Comparison of ENCODE assay signal across 1 cellular context in the genomic region with DNA sequence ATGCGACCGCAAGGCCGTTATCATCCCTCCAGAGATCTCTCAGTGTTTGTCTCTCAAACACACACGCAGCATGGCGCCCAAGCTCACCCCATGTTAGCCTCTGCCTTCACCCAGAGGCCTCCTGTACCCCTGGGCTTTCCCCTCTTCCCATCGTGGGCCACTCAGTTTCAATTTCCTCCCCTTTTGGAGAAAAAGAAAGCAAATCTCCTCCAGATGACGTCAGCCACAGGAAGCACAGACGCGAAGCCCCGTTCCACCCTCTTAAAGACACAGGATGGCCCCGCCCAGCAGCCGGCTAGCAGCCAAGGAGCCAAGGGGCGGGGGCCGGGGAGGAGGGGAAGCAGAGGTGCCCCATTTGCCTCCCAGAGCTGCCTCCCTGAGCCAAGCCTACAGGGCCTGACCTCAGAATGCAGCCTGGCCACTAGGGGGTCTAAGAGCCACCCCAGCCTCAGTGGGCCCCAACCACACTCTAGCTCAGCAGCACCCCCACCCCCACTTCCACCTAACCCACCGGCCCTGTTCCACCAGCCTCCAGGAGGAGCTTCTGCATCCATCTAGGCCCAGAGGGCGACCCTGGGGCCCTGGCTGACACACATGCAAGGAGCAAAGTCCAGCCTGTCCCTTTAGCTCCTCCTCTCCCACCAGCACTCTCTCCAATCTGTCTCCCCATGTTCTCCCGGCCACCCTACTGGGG.
TF ChIP-seq lines count a peak whose summit lies in the region.

No MANE protein-coding gene starts in this region.

TF ChIP-seq in K562, 482 proteins besides CTCF, POLR2A, EP300 and RAD21 (continued from another document and continues in another):
- TF ChIP-seq, protein P1, sequence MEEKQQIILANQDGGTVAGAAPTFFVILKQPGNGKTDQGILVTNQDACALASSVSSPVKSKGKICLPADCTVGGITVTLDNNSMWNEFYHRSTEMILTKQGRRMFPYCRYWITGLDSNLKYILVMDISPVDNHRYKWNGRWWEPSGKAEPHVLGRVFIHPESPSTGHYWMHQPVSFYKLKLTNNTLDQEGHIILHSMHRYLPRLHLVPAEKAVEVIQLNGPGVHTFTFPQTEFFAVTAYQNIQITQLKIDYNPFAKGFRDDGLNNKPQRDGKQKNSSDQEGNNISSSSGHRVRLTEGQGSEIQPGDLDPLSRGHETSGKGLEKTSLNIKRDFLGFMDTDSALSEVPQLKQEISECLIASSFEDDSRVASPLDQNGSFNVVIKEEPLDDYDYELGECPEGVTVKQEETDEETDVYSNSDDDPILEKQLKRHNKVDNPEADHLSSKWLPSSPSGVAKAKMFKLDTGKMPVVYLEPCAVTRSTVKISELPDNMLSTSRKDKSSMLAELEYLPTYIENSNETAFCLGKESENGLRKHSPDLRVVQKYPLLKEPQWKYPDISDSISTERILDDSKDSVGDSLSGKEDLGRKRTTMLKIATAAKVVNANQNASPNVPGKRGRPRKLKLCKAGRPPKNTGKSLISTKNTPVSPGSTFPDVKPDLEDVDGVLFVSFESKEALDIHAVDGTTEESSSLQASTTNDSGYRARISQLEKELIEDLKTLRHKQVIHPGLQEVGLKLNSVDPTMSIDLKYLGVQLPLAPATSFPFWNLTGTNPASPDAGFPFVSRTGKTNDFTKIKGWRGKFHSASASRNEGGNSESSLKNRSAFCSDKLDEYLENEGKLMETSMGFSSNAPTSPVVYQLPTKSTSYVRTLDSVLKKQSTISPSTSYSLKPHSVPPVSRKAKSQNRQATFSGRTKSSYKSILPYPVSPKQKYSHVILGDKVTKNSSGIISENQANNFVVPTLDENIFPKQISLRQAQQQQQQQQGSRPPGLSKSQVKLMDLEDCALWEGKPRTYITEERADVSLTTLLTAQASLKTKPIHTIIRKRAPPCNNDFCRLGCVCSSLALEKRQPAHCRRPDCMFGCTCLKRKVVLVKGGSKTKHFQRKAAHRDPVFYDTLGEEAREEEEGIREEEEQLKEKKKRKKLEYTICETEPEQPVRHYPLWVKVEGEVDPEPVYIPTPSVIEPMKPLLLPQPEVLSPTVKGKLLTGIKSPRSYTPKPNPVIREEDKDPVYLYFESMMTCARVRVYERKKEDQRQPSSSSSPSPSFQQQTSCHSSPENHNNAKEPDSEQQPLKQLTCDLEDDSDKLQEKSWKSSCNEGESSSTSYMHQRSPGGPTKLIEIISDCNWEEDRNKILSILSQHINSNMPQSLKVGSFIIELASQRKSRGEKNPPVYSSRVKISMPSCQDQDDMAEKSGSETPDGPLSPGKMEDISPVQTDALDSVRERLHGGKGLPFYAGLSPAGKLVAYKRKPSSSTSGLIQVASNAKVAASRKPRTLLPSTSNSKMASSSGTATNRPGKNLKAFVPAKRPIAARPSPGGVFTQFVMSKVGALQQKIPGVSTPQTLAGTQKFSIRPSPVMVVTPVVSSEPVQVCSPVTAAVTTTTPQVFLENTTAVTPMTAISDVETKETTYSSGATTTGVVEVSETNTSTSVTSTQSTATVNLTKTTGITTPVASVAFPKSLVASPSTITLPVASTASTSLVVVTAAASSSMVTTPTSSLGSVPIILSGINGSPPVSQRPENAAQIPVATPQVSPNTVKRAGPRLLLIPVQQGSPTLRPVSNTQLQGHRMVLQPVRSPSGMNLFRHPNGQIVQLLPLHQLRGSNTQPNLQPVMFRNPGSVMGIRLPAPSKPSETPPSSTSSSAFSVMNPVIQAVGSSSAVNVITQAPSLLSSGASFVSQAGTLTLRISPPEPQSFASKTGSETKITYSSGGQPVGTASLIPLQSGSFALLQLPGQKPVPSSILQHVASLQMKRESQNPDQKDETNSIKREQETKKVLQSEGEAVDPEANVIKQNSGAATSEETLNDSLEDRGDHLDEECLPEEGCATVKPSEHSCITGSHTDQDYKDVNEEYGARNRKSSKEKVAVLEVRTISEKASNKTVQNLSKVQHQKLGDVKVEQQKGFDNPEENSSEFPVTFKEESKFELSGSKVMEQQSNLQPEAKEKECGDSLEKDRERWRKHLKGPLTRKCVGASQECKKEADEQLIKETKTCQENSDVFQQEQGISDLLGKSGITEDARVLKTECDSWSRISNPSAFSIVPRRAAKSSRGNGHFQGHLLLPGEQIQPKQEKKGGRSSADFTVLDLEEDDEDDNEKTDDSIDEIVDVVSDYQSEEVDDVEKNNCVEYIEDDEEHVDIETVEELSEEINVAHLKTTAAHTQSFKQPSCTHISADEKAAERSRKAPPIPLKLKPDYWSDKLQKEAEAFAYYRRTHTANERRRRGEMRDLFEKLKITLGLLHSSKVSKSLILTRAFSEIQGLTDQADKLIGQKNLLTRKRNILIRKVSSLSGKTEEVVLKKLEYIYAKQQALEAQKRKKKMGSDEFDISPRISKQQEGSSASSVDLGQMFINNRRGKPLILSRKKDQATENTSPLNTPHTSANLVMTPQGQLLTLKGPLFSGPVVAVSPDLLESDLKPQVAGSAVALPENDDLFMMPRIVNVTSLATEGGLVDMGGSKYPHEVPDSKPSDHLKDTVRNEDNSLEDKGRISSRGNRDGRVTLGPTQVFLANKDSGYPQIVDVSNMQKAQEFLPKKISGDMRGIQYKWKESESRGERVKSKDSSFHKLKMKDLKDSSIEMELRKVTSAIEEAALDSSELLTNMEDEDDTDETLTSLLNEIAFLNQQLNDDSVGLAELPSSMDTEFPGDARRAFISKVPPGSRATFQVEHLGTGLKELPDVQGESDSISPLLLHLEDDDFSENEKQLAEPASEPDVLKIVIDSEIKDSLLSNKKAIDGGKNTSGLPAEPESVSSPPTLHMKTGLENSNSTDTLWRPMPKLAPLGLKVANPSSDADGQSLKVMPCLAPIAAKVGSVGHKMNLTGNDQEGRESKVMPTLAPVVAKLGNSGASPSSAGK (IDR thresholded peaks at IDR 0.05), result peak; percentile 7; the same call in 1 of the 2 replicates
- TF ChIP-seq POLR2G (IDR thresholded peaks at IDR 0.05; ENCODE audit: low read depth, low read length) (peak; percentile 69; the same call in 1 of the 2 replicates), ESRRA (IDR thresholded peaks at IDR 0.05; ENCODE audit: borderline replicate concordance, low read depth) (peak; percentile 31; the same call in 1 of the 2 replicates), BRD9 (IDR thresholded peaks at IDR 0.05; ENCODE audit: low read depth, partially characterized antibody) (peak; percentile 21), HDAC3 (IDR thresholded peaks at IDR 0.05; ENCODE audit: borderline replicate concordance, partially characterized antibody) (no peak), CCAR2 (IDR thresholded peaks at IDR 0.05; ENCODE audit: low read depth, low read length) (no peak), FIP1L1 (IDR thresholded peaks at IDR 0.05; ENCODE audit: low read depth, low read length, poor library complexity, severe bottlenecking) (no peak), MECOM (CRISPR knock-in tag; IDR thresholded peaks at IDR 0.05) (no peak), CCNT2 (IDR thresholded peaks at IDR 0.05; ENCODE audit: borderline replicate concordance, extremely low read depth, insufficient read length, low read depth, low read length) (peak; percentile 12), SRF (CRISPR knock-in tag; IDR thresholded peaks at IDR 0.05) (peak in 1 of 2 experiments; percentile 89; a peak in 1 of 4 replicates), ZBED1 (IDR thresholded peaks at IDR 0.05) (no peak), PTRF (tag; IDR thresholded peaks at IDR 0.05) (no peak), NEUROD1 (IDR thresholded peaks at IDR 0.05; ENCODE audit: borderline replicate concordance, low read depth, low read length, partially characterized antibody) (peak; percentile 30), TAF15 (IDR thresholded peaks at IDR 0.05; ENCODE audit: low read depth, low read length) (no peak), MEF2D (tag; conservative IDR thresholded peaks at IDR 0.05; ENCODE audit: low read depth) (no peak; the same call in 1 of the 2 replicates), ZNF445 (CRISPR knock-in tag; IDR thresholded peaks at IDR 0.05; ENCODE audit: low read depth) (no peak), HMG20A (CRISPR knock-in tag; conservative IDR thresholded peaks at IDR 0.05) (no peak), CBX8 (IDR thresholded peaks at IDR 0.05; ENCODE audit: borderline replicate concordance, extremely low read depth, low read depth, low read length, poor library complexity, severe bottlenecking) (no peak)
- TF ChIP-seq, protein P2, sequence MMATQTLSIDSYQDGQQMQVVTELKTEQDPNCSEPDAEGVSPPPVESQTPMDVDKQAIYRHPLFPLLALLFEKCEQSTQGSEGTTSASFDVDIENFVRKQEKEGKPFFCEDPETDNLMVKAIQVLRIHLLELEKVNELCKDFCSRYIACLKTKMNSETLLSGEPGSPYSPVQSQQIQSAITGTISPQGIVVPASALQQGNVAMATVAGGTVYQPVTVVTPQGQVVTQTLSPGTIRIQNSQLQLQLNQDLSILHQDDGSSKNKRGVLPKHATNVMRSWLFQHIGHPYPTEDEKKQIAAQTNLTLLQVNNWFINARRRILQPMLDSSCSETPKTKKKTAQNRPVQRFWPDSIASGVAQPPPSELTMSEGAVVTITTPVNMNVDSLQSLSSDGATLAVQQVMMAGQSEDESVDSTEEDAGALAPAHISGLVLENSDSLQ (IDR thresholded peaks at IDR 0.05), result peak; percentile 35; the same call in 1 of the 2 replicates
- TF ChIP-seq, protein P3, sequence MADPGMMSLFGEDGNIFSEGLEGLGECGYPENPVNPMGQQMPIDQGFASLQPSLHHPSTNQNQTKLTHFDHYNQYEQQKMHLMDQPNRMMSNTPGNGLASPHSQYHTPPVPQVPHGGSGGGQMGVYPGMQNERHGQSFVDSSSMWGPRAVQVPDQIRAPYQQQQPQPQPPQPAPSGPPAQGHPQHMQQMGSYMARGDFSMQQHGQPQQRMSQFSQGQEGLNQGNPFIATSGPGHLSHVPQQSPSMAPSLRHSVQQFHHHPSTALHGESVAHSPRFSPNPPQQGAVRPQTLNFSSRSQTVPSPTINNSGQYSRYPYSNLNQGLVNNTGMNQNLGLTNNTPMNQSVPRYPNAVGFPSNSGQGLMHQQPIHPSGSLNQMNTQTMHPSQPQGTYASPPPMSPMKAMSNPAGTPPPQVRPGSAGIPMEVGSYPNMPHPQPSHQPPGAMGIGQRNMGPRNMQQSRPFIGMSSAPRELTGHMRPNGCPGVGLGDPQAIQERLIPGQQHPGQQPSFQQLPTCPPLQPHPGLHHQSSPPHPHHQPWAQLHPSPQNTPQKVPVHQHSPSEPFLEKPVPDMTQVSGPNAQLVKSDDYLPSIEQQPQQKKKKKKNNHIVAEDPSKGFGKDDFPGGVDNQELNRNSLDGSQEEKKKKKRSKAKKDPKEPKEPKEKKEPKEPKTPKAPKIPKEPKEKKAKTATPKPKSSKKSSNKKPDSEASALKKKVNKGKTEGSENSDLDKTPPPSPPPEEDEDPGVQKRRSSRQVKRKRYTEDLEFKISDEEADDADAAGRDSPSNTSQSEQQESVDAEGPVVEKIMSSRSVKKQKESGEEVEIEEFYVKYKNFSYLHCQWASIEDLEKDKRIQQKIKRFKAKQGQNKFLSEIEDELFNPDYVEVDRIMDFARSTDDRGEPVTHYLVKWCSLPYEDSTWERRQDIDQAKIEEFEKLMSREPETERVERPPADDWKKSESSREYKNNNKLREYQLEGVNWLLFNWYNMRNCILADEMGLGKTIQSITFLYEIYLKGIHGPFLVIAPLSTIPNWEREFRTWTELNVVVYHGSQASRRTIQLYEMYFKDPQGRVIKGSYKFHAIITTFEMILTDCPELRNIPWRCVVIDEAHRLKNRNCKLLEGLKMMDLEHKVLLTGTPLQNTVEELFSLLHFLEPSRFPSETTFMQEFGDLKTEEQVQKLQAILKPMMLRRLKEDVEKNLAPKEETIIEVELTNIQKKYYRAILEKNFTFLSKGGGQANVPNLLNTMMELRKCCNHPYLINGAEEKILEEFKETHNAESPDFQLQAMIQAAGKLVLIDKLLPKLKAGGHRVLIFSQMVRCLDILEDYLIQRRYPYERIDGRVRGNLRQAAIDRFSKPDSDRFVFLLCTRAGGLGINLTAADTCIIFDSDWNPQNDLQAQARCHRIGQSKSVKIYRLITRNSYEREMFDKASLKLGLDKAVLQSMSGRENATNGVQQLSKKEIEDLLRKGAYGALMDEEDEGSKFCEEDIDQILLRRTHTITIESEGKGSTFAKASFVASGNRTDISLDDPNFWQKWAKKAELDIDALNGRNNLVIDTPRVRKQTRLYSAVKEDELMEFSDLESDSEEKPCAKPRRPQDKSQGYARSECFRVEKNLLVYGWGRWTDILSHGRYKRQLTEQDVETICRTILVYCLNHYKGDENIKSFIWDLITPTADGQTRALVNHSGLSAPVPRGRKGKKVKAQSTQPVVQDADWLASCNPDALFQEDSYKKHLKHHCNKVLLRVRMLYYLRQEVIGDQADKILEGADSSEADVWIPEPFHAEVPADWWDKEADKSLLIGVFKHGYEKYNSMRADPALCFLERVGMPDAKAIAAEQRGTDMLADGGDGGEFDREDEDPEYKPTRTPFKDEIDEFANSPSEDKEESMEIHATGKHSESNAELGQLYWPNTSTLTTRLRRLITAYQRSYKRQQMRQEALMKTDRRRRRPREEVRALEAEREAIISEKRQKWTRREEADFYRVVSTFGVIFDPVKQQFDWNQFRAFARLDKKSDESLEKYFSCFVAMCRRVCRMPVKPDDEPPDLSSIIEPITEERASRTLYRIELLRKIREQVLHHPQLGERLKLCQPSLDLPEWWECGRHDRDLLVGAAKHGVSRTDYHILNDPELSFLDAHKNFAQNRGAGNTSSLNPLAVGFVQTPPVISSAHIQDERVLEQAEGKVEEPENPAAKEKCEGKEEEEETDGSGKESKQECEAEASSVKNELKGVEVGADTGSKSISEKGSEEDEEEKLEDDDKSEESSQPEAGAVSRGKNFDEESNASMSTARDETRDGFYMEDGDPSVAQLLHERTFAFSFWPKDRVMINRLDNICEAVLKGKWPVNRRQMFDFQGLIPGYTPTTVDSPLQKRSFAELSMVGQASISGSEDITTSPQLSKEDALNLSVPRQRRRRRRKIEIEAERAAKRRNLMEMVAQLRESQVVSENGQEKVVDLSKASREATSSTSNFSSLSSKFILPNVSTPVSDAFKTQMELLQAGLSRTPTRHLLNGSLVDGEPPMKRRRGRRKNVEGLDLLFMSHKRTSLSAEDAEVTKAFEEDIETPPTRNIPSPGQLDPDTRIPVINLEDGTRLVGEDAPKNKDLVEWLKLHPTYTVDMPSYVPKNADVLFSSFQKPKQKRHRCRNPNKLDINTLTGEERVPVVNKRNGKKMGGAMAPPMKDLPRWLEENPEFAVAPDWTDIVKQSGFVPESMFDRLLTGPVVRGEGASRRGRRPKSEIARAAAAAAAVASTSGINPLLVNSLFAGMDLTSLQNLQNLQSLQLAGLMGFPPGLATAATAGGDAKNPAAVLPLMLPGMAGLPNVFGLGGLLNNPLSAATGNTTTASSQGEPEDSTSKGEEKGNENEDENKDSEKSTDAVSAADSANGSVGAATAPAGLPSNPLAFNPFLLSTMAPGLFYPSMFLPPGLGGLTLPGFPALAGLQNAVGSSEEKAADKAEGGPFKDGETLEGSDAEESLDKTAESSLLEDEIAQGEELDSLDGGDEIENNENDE (IDR thresholded peaks at IDR 0.05; ENCODE audit: low read depth, low read length), result no peak
- TF ChIP-seq, protein P4, sequence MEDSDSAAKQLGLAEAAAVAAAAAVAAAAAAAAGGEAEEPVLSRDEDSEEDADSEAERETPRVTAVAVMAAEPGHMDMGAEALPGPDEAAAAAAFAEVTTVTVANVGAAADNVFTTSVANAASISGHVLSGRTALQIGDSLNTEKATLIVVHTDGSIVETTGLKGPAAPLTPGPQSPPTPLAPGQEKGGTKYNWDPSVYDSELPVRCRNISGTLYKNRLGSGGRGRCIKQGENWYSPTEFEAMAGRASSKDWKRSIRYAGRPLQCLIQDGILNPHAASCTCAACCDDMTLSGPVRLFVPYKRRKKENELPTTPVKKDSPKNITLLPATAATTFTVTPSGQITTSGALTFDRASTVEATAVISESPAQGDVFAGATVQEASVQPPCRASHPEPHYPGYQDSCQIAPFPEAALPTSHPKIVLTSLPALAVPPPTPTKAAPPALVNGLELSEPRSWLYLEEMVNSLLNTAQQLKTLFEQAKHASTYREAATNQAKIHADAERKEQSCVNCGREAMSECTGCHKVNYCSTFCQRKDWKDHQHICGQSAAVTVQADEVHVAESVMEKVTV (CRISPR knock-in tag; IDR thresholded peaks at IDR 0.05), result no peak
- TF ChIP-seq, protein P5, sequence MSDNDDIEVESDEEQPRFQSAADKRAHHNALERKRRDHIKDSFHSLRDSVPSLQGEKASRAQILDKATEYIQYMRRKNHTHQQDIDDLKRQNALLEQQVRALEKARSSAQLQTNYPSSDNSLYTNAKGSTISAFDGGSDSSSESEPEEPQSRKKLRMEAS (CRISPR knock-in tag; IDR thresholded peaks at IDR 0.05), result peak; percentile 16
